In the genomic region with DNA sequence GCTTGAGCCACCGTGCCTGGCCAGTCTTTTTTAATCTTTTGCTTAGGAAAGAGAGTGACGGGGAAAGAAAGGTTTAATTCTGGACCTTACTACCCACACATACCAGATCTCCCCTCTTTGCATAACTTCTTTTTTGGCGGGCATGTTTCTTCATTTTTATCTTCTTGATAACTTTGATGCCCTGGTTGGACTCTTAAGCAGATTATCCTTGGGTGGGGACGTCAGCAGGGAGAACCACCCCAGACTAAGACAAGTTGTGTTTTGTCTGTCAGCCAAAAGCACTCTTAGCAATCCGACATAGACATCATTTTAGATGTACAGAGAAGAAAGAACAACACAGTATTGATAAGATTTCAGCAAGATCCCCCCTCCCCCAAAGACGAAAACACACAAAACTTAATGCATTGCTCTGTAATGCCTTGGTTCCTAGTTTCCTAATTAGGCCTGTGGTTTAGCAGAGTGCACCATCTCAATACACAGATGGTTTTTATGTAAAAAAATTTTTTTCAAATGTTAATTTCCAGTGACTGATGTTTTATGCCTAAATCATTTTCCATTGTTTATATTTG, we compare ENCODE assay signal across 8 cellular contexts.
DNase-seq lines count a peak whose midpoint lies in the region; ATAC-seq, FAIRE-seq and TF ChIP-seq lines count a peak whose summit lies in the region.

No MANE protein-coding gene starts in this region.

- H3K4me1 Mint-ChIP-seq in astrocyte (ENCODE audit: low read depth, unreplicated experiment) = peaks cover 20% of the 10 kb centered on the region

- no peak for TF ChIP-seq POLR2A in H54 (IDR thresholded peaks at IDR 0.05; ENCODE audit: low read depth, low read length)

- 68 to 84% (median 72%) methylated on average over 6 of the region's 6 CpGs for WGBS in psoas muscle, 3 donors

- peaks cover 9% of the 10 kb centered on the region for H3K36me3 Mint-ChIP-seq in astrocyte (ENCODE audit: low read depth, unreplicated experiment)

- peaks cover 7% of the 10 kb centered on the region for H3K4me1 ChIP-seq in astrocyte (ENCODE audit: insufficient read depth, low read length)
- H3K4me1 ChIP-seq in psoas muscle = peaks cover 51% of the 10 kb centered on the region

- H3K27ac ChIP-seq in astrocyte (ENCODE audit: low read depth, low read length) (no peak overlapping the region), psoas muscle (peak overlapping the region; percentile 82)

- H2AFZ ChIP-seq in astrocyte (ENCODE audit: low read depth, low read length) = no peak overlapping the region

- H3K27me3 ChIP-seq in astrocyte (ENCODE audit: insufficient read depth, low read length) = no peaks in the 10 kb centered on the region
- no peaks in the 10 kb centered on the region for H3K27me3 ChIP-seq in psoas muscle (ENCODE audit: insufficient read depth in 3 of 3, low read length in 2 of 3)

- no peaks in the 10 kb centered on the region for H3K36me3 ChIP-seq in astrocyte (ENCODE audit: insufficient read depth, low read length)
- H3K36me3 ChIP-seq in psoas muscle (ENCODE audit: insufficient read depth in 1 of 2, low read depth in 1 of 2) = no peaks in the 10 kb centered on the region

- H3K27ac Mint-ChIP-seq in astrocyte (ENCODE audit: unreplicated experiment) = no peak overlapping the region

- DNase-seq in NCI-H526 treated with DMSO at 0.1 percent for 48 hours (lab: John Stamatoyannopoulos, UW) (peak; percentile 62), NCI-H526 (lab: John Stamatoyannopoulos, UW) (no peak), astrocyte (ENCODE audit: low read depth) (no peak), psoas muscle (no peak), NK-92 (lab: John Stamatoyannopoulos, UW; ENCODE audit: unreplicated experiment) (no peak), H54 (ENCODE audit: insufficient read length, low spot score) (no peak), NCI-H1105 (lab: John Stamatoyannopoulos, UW) (no peak)

- peaks cover 51% of the 10 kb centered on the region for H4K20me1 ChIP-seq in astrocyte (ENCODE audit: insufficient read depth, low read length)

- intact Hi-C loops in psoas muscle (cut with DNase I) = no loop called here

- H3K4me3 ChIP-seq in astrocyte (ENCODE audit: insufficient read depth, low read depth, low read length) (no peak overlapping the region), psoas muscle (peak overlapping the region; percentile 40)

- no peaks in the 10 kb centered on the region for H3K9me3 ChIP-seq in astrocyte (ENCODE audit: insufficient read depth, low read depth, low read length)
- H3K9me3 ChIP-seq in psoas muscle = no peaks in the 10 kb centered on the region

- no peaks in the 10 kb centered on the region for H3K27me3 Mint-ChIP-seq in astrocyte (ENCODE audit: low read depth, unreplicated experiment)

- H3K4me2 ChIP-seq in astrocyte (ENCODE audit: low read length) = peak overlapping the region; percentile 83

- TF ChIP-seq CTCF in astrocyte (IDR thresholded peaks at IDR 0.05; ENCODE audit: insufficient read depth, low read depth, low read length) = no peak
- no peak for TF ChIP-seq CTCF in psoas muscle (IDR thresholded peaks at IDR 0.05)

- no peak overlapping the region for H3K9ac ChIP-seq in astrocyte (ENCODE audit: low read length)

- ATAC-seq in HG02763 (IDR thresholded peaks at IDR 0.05; ENCODE audit: unreplicated experiment) (peak; percentile 20), psoas muscle (no peak)

- peaks cover 14% of the 10 kb centered on the region for H3K79me2 ChIP-seq in astrocyte (ENCODE audit: insufficient read depth, low read length)

- peaks cover 3% of the 10 kb centered on the region for H3K9me3 Mint-ChIP-seq in astrocyte (ENCODE audit: unreplicated experiment)

- no peak for FAIRE-seq in astrocyte (lab: Jason Lieb, UNC)
- FAIRE-seq in H54 (lab: Jason Lieb, UNC) = no peak

- H3K4me3 Mint-ChIP-seq in astrocyte (ENCODE audit: unreplicated experiment) = no peak overlapping the region
